In the genomic region with DNA sequence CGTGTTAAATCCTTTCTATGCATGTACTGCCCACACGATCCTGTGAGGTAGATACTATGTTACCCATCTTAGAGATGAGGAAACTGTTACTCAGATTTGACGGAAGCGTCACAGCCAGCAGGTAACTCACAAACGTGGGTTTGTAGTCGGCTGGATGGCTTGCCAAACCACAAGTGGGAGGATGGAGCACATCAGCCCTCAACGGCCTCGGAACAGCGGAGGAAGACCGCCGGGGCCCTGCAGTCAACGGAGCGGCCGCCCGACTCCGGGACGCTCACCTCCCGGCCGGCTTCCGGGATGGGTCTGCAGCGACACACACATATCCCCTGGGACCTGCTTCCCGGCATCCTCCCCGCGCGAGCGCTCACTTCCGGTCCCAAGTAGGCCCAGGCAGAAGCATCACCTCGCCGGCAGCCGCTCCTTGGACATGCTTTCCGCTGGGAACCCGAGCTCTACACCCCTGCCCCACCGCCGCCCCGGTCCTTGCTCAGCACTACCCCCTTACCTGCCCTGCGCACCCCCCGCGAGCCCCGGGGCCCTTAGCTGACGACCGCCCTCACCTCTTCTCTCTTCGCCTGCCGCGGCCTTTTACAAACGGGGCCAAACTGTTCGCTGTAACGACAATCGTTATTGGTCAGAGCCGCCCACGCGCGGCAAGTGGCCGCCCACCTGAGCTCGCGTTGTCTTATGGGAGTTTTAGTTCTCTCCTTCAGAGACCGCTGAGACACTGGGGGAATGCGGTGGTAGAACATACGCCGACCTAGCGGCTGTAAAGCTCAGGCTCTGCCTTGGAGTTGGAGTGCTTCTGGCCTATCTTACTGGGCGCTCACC, we compare ENCODE assay signal across 8 cellular contexts. TPM values are rescaled to one million over a fixed set of nuclear protein-coding genes. Genes with fewer than 3 reads are reported as not detected.
A peak's percentile ranks its signal among the peaks of the same experiment; 100 is the strongest.
DNase-seq lines count a peak whose midpoint lies in the region; ATAC-seq and TF ChIP-seq lines count a peak whose summit lies in the region.

A gene (minus strand): TSS at position 607 of the 831 bp plus-strand sequence. CDS start 9,034 bp downstream, outside the sequence.

- no peaks in the 10 kb centered on the region for H3K9me3 Mint-ChIP-seq in activated naive CD4-positive, alpha-beta T cell treated with anti-CD3 and anti-CD28 coated beads, Interleukin-2, amount 50 U/mL, for 24 hours

- H3K27ac ChIP-seq in temporal lobe (ENCODE audit: low read depth, low read length) = peak within 1 kb of the TSS; percentile 72

- DNase-seq in GM10248 (ENCODE audit: extremely low spot score) (peak; percentile 97), NCI-H1092 (lab: John Stamatoyannopoulos, UW) (peak; percentile 84), globus pallidus (ENCODE audit: low spot score) (peak; percentile 96), occipital lobe (lab: John Stamatoyannopoulos, UW) (peak; percentile 95)

- ATAC-seq in HG02588 (IDR thresholded peaks at IDR 0.05; ENCODE audit: unreplicated experiment) (peak; percentile 80), SK-N-SH treated with all-trans-retinoic acid at 6 μM for 48 hours (peak; percentile 96)

- H3K27ac Mint-ChIP-seq in activated naive CD4-positive, alpha-beta T cell treated with anti-CD3 and anti-CD28 coated beads, Interleukin-2, amount 50 U/mL, for 24 hours = peak within 1 kb of the TSS; percentile 99

- TF ChIP-seq CTCF in GM10248 (IDR thresholded peaks at IDR 0.05; ENCODE audit: control extremely low read depth, extremely low read depth, low read depth, missing control alignments) = no peak

- no peaks in the 10 kb centered on the region for H3K27me3 Mint-ChIP-seq in activated naive CD4-positive, alpha-beta T cell treated with anti-CD3 and anti-CD28 coated beads, Interleukin-2, amount 50 U/mL, for 24 hours

- POLR2A ChIA-PET in GM10248 (lab: Yijun Ruan, JAX) = interaction anchor here (0.6 to 1.6 kb wide), 6 partner anchors 9 to 276 kb away, joined by 3 to 14 read pairs (median 4); a partner anchor contains a TSS

- H3K4me3 Mint-ChIP-seq in activated naive CD4-positive, alpha-beta T cell treated with anti-CD3 and anti-CD28 coated beads, Interleukin-2, amount 50 U/mL, for 24 hours = peak within 1 kb of the TSS; percentile 95

- H3K4me1 Mint-ChIP-seq in activated naive CD4-positive, alpha-beta T cell treated with anti-CD3 and anti-CD28 coated beads, Interleukin-2, amount 50 U/mL, for 24 hours = peaks cover 24% of the 10 kb centered on the region

- CTCF ChIA-PET in GM10248 (lab: Yijun Ruan, JAX) = interaction anchor here (0.8 to 1.9 kb wide), 8 partner anchors 9 to 280 kb away, joined by 3 to 14 read pairs (median 4); a partner anchor contains a TSS

- peaks cover 2% of the 10 kb centered on the region for H3K36me3 Mint-ChIP-seq in activated naive CD4-positive, alpha-beta T cell treated with anti-CD3 and anti-CD28 coated beads, Interleukin-2, amount 50 U/mL, for 24 hours

TF ChIP-seq in SK-N-SH treated with all-trans-retinoic acid at 6 μM for 48 hours, 23 proteins besides CTCF, POLR2A, EP300 and RAD21:
- TF ChIP-seq GLIS3 (CRISPR knock-in tag; IDR thresholded peaks at IDR 0.05) (peak; percentile 73), ZNF8 (CRISPR knock-in tag; IDR thresholded peaks at IDR 0.05) (no peak), ESRRG (CRISPR knock-in tag; IDR thresholded peaks at IDR 0.05) (no peak), ZFP3 (CRISPR knock-in tag; IDR thresholded peaks at IDR 0.05) (0 out of 2 replicates have a peak, but pooled peaks have one; percentile 25), CSDC2 (CRISPR knock-in tag; IDR thresholded peaks at IDR 0.05) (0 out of 2 replicates have a peak, but pooled peaks have one; percentile 54), OSR1 (CRISPR knock-in tag; IDR thresholded peaks at IDR 0.05) (no peak), RARB (CRISPR knock-in tag; IDR thresholded peaks at IDR 0.05) (no peak), ZNF565 (CRISPR knock-in tag; conservative IDR thresholded peaks at IDR 0.05; ENCODE audit: low read depth) (no peak), TOX (CRISPR knock-in tag; IDR thresholded peaks at IDR 0.05; ENCODE audit: borderline replicate concordance) (no peak), ZNF70 (CRISPR knock-in tag; IDR thresholded peaks at IDR 0.05) (0 out of 2 replicates have a peak, but pooled peaks have one; percentile 29), ZFP30 (CRISPR knock-in tag; IDR thresholded peaks at IDR 0.05) (no peak), ARNTL (CRISPR knock-in tag; IDR thresholded peaks at IDR 0.05; ENCODE audit: borderline replicate concordance, low read depth) (no peak), SNAI2 (CRISPR knock-in tag; IDR thresholded peaks at IDR 0.05) (no peak), BACH2 (CRISPR knock-in tag; IDR thresholded peaks at IDR 0.05; ENCODE audit: borderline replicate concordance) (no peak), PPARA (CRISPR knock-in tag; IDR thresholded peaks at IDR 0.05; ENCODE audit: borderline replicate concordance) (no peak), ISL1 (CRISPR knock-in tag; IDR thresholded peaks at IDR 0.05) (no peak), TCF4 (CRISPR knock-in tag; IDR thresholded peaks at IDR 0.05; ENCODE audit: borderline replicate concordance) (no peak)
- TF ChIP-seq, protein P1, sequence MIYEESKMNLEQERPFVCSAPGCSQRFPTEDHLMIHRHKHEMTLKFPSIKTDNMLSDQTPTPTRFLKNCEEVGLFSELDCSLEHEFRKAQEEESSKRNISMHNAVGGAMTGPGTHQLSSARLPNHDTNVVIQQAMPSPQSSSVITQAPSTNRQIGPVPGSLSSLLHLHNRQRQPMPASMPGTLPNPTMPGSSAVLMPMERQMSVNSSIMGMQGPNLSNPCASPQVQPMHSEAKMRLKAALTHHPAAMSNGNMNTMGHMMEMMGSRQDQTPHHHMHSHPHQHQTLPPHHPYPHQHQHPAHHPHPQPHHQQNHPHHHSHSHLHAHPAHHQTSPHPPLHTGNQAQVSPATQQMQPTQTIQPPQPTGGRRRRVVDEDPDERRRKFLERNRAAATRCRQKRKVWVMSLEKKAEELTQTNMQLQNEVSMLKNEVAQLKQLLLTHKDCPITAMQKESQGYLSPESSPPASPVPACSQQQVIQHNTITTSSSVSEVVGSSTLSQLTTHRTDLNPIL (CRISPR knock-in tag; IDR thresholded peaks at IDR 0.05; ENCODE audit: low read depth) = no peak
- TF ChIP-seq, protein P2, sequence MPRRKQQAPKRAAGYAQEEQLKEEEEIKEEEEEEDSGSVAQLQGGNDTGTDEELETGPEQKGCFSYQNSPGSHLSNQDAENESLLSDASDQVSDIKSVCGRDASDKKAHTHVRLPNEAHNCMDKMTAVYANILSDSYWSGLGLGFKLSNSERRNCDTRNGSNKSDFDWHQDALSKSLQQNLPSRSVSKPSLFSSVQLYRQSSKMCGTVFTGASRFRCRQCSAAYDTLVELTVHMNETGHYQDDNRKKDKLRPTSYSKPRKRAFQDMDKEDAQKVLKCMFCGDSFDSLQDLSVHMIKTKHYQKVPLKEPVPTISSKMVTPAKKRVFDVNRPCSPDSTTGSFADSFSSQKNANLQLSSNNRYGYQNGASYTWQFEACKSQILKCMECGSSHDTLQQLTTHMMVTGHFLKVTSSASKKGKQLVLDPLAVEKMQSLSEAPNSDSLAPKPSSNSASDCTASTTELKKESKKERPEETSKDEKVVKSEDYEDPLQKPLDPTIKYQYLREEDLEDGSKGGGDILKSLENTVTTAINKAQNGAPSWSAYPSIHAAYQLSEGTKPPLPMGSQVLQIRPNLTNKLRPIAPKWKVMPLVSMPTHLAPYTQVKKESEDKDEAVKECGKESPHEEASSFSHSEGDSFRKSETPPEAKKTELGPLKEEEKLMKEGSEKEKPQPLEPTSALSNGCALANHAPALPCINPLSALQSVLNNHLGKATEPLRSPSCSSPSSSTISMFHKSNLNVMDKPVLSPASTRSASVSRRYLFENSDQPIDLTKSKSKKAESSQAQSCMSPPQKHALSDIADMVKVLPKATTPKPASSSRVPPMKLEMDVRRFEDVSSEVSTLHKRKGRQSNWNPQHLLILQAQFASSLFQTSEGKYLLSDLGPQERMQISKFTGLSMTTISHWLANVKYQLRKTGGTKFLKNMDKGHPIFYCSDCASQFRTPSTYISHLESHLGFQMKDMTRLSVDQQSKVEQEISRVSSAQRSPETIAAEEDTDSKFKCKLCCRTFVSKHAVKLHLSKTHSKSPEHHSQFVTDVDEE (CRISPR knock-in tag; IDR thresholded peaks at IDR 0.05) = no peak
- TF ChIP-seq, protein P3, sequence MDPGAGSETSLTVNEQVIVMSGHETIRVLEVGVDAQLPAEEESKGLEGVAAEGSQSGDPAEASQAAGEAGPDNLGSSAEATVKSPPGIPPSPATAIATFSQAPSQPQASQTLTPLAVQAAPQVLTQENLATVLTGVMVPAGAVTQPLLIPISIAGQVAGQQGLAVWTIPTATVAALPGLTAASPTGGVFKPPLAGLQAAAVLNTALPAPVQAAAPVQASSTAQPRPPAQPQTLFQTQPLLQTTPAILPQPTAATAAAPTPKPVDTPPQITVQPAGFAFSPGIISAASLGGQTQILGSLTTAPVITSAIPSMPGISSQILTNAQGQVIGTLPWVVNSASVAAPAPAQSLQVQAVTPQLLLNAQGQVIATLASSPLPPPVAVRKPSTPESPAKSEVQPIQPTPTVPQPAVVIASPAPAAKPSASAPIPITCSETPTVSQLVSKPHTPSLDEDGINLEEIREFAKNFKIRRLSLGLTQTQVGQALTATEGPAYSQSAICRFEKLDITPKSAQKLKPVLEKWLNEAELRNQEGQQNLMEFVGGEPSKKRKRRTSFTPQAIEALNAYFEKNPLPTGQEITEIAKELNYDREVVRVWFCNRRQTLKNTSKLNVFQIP (CRISPR knock-in tag; IDR thresholded peaks at IDR 0.05; ENCODE audit: borderline replicate concordance, low read depth) = no peak
- TF ChIP-seq, protein P4, sequence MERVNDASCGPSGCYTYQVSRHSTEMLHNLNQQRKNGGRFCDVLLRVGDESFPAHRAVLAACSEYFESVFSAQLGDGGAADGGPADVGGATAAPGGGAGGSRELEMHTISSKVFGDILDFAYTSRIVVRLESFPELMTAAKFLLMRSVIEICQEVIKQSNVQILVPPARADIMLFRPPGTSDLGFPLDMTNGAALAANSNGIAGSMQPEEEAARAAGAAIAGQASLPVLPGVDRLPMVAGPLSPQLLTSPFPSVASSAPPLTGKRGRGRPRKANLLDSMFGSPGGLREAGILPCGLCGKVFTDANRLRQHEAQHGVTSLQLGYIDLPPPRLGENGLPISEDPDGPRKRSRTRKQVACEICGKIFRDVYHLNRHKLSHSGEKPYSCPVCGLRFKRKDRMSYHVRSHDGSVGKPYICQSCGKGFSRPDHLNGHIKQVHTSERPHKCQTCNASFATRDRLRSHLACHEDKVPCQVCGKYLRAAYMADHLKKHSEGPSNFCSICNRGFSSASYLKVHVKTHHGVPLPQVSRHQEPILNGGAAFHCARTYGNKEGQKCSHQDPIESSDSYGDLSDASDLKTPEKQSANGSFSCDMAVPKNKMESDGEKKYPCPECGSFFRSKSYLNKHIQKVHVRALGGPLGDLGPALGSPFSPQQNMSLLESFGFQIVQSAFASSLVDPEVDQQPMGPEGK (CRISPR knock-in tag; IDR thresholded peaks at IDR 0.05; ENCODE audit: borderline replicate concordance) = no peak

RNA-seq across cellular contexts. Expression of the gene that starts here (rescaled TPM):
- total RNA-seq in occipital lobe = 32.0 TPM
- total RNA-seq in temporal lobe = 14.5 TPM

Comparison
In these comparisons a context has a peak if more than half of its experiments do, and no peak if none do; other contexts are left out.
1. Peak in every context shown above with its lines: DNase-seq, ATAC-seq and H3K27ac ChIP-seq.